Comparison of ENCODE assay signal across 19 cellular contexts in genomic region chr7:13312327-13312726, GRCh38.
DNase-seq lines count a peak whose midpoint lies in the region; ATAC-seq, FAIRE-seq and TF ChIP-seq lines count a peak whose summit lies in the region.
"Had no signal": no experiment of that assay in that cellular context is flagged by ENCODE, and none has a peak within 500 bp of the region (broad histone marks: within the 10 kb centered on the region; RNA-seq: fewer than 3 reads in every experiment).

No MANE protein-coding gene starts in this region.

- TF ChIP-seq EP300 in K562 (IDR thresholded peaks at IDR 0.05; ENCODE audit: low read length) = no peak

- H3K9ac ChIP-seq in K562 (ENCODE audit: insufficient read depth in 1 of 2, low read depth in 2 of 2, low read length in 2 of 2) = no peak overlapping the region

- H4K20me1 ChIP-seq in K562 (replicated peaks; ENCODE audit: control insufficient read depth, insufficient read depth, low read length) = no peaks in the 10 kb centered on the region

- 0% methylated on average over 5 of the region's 5 CpGs for WGBS in K562 (ENCODE audit: insufficient coverage, low coverage, missing lambda C conversion rate)

- intact Hi-C loops in K562 (cut with micrococcal nuclease) = no loop called here

- H3K36me3 ChIP-seq in K562 (ENCODE audit: control insufficient read depth, insufficient read depth, low read length) = no peaks in the 10 kb centered on the region
- H3K36me3 ChIP-seq: brain microvascular endothelial cell had no signal

- no peak for TF ChIP-seq RAD21 in K562 (CRISPR knock-in tag; conservative IDR thresholded peaks at IDR 0.05 in 1 of 2, IDR thresholded peaks at IDR 0.05 in 1 of 2)

- no peaks in the 10 kb centered on the region for H3K27me3 ChIP-seq in K562 (ENCODE audit: control insufficient read depth in 2 of 2, insufficient read depth in 2 of 2, low read length in 2 of 2)
- H3K27me3 ChIP-seq: brain microvascular endothelial cell had no signal

- no peaks in the 10 kb centered on the region for H3K9me3 ChIP-seq in K562 (replicated peaks; ENCODE audit: control insufficient read depth, insufficient read depth, low read depth, low read length)

- POLR2A ChIA-PET in K562 (lab: Yijun Ruan, JAX) = no interaction called here

- BruUV-seq in K562 (replicated peaks; lab: Mats Ljungman, UMichigan) = no TSS peak

- no peak overlapping the region for H3K4me2 ChIP-seq in K562 (ENCODE audit: insufficient read depth, low read length)

- H2AFZ ChIP-seq in K562 (ENCODE audit: low read depth, low read length) = no peak overlapping the region

- ATAC-seq in K562 (no peak), HG03280 (IDR thresholded peaks at IDR 0.05; ENCODE audit: unreplicated experiment) (no peak), HG03521 (IDR thresholded peaks at IDR 0.05; ENCODE audit: unreplicated experiment) (no peak)

- FAIRE-seq in K562 (lab: Jason Lieb, UNC) = no peak
- FAIRE-seq: RCC 7860 had no signal

- peak; percentile 38 for DNase-seq in A172 (ENCODE audit: low spot score)
- DNase-seq in COLO668 (lab: John Stamatoyannopoulos, UW; ENCODE audit: unreplicated experiment) = peak; percentile 41
- peak; percentile 25 for DNase-seq in NB4 (ENCODE audit: low read depth)
- peak in 1 of 4 experiments; percentile 18 for DNase-seq in K562 (ENCODE audit: extremely low read depth in 1 of 4, low spot score in 3 of 4)
- DNase-seq in NCI-H1105 (lab: John Stamatoyannopoulos, UW) = no peak
- no peak for DNase-seq in NCI-H1930 (lab: John Stamatoyannopoulos, UW)
- DNase-seq: activated CD4-positive, alpha-beta memory T cell treated with anti-CD3 and anti-CD28 coated beads, Interleukin-2, amount 10 ng/mL, durations not matched to agents 7 days and 5 days; activated naive CD8-positive, alpha-beta T cell treated with anti-CD3 and anti-CD28 coated beads for 36 hours; activated T-cell treated with anti-CD3 and anti-CD28 coated beads, Interleukin-2, amount 50 U/mL, for 48 hours; brain microvascular endothelial cell; cortex of kidney; GOT3; NCI-H1436 treated with DMSO at 0.1 percent for 48 hours; NCI-H524 treated with DMSO at 0.1 percent for 48 hours; stimulated activated CD4-positive, alpha-beta T cell treated with anti-CD3 and anti-CD28 coated beads, Interleukin-2, amount 100 ng/mL, for 48 hours; SW 1271 had no signal

- TF ChIP-seq CTCF in NB4 (IDR thresholded peaks at IDR 0.05; ENCODE audit: low read depth, low read length) (no peak), K562 (IDR thresholded peaks at IDR 0.05 in 2 of 3, conservative IDR thresholded peaks at IDR 0.05 in 1 of 3; ENCODE audit: insufficient read depth in 2 of 3, low read depth in 1 of 3, low read length in 3 of 3) (no peak)

- in situ Hi-C loops in K562 (cut with MboI) = no loop called here

- no peak for TF ChIP-seq POLR2A in NB4 (IDR thresholded peaks at IDR 0.05; ENCODE audit: extremely low read depth, insufficient read length)
- TF ChIP-seq POLR2A in K562 (conservative IDR thresholded peaks at IDR 0.05) = no peak

- CTCF ChIA-PET in K562 (lab: Yijun Ruan, JAX; ENCODE audit: low intra/inter-chr PET ratio) = interaction anchor here (0.6 kb wide), 1 partner anchor 49 kb away, joined by 3 read pairs; no protein-coding TSS in a partner anchor

- H3K9me1 ChIP-seq in K562 (ENCODE audit: control insufficient read depth, insufficient read depth, low read length) = no peaks in the 10 kb centered on the region

- no peak overlapping the region for H3K4me3 ChIP-seq in NB4 (ENCODE audit: low read depth, low read length)
- no peak overlapping the region for H3K4me3 ChIP-seq in K562

- no peak overlapping the region for H3K27ac ChIP-seq in K562 (ENCODE audit: extremely low read depth, low read depth, low read length)
- H3K27ac ChIP-seq: brain microvascular endothelial cell had no signal

- H3K4me1 ChIP-seq in K562 (replicated peaks in 1 of 2; ENCODE audit: control insufficient read depth in 2 of 2, insufficient read depth in 2 of 2, low read length in 2 of 2) = no peaks in the 10 kb centered on the region

- H3K79me2 ChIP-seq in K562 (ENCODE audit: control insufficient read depth, insufficient read depth, low read length) = no peaks in the 10 kb centered on the region

TF ChIP-seq in K562, 482 proteins besides CTCF, POLR2A, EP300 and RAD21:
- TF ChIP-seq ZFP91 (CRISPR knock-in tag; IDR thresholded peaks at IDR 0.05) (no peak), CREM (IDR thresholded peaks at IDR 0.05; ENCODE audit: low read depth) (no peak), ZFP36 (IDR thresholded peaks at IDR 0.05; ENCODE audit: low read depth, low read length, partially characterized antibody) (peak; percentile 84)

Comparison
In these comparisons a context has a peak if more than half of its experiments do, and no peak if none do; other contexts are left out.
1. DNase-seq: peak in A172 (single experiment), COLO668 (single experiment) and NB4 (single experiment); none in NCI-H1105 (single experiment) and NCI-H1930 (0 of 2).